Comparison of ENCODE assay signal across 9 cellular contexts in the genomic region with DNA sequence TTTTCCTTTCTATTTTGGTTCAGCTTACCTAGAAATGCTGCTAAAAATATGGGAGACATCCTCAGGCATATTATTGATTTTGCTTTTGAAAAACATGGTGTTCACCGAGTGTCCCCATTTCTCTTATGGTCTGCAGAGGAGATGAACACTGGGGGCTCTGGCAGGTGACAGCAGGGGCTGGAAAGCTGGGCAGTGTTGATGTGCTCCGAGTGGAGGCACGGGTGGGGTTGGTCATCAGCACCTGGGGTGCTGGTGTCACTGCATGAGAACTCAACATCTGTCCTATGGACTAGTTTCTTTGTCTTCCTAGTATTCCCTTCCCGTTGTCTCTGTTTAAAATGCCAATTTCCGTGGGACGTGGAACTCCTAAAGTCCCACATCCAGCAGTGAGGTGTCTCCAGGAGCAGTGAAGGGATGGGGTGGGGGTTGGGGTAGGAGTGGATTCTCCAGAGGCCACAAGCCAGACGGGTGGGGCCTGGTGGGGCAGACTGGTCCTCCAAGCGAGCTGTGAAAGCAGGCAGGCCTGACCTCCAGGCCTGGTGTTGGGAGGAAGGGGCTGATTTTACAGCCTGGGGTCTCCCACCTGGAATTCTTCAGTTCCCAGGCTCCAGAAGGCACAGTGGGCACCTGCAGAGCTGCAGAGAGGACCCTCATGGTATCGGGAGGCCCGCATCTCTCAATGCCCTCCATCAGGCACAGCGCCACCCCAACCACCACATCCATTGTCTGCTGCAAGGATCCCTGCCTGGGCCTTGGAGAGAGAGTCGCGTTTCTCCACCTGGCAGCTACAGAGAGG. TPM values are rescaled to one million over a fixed set of nuclear protein-coding genes. Genes with fewer than 3 reads are reported as not detected.
DNase-seq lines count a peak whose midpoint lies in the region; ATAC-seq and TF ChIP-seq lines count a peak whose summit lies in the region.
"Had no signal": no experiment of that assay in that cellular context is flagged by ENCODE, and none has a peak within 500 bp of the region (broad histone marks: within the 10 kb centered on the region; RNA-seq: fewer than 3 reads in every experiment).

No MANE protein-coding gene starts in this region.

- H3K36me3 Mint-ChIP-seq in activated naive CD4-positive, alpha-beta T cell treated with anti-CD3 and anti-CD28 coated beads, Interleukin-2, amount 10 ng/mL, durations not matched to agents 7 days and 5 days, result peaks cover 9% of the 10 kb centered on the region
- H3K36me3 Mint-ChIP-seq in type B pancreatic cell, result peaks cover 17% of the 10 kb centered on the region

- peak; percentile 19 for DNase-seq in activated naive CD4-positive, alpha-beta T cell treated with anti-CD3 and anti-CD28 coated beads, Interleukin-2, amount 10 ng/mL, durations not matched to agents 7 days and 5 days
- DNase-seq in activated naive CD4-positive, alpha-beta T cell treated with Interleukin-2 at 50 U/mL for 16 hours, result no peak
- DNase-seq in type B pancreatic cell (ENCODE audit: extremely low spot score, unreplicated experiment), result no peak
- DNase-seq: NCI-H2081 had no signal

- H3K27ac Mint-ChIP-seq in activated naive CD4-positive, alpha-beta T cell treated with anti-CD3 and anti-CD28 coated beads, Interleukin-2, amount 10 ng/mL, durations not matched to agents 7 days and 5 days, result peak overlapping the region; percentile 86
- peak overlapping the region; percentile 45 for H3K27ac Mint-ChIP-seq in type B pancreatic cell

- peaks cover 37 to 42% of the 10 kb centered on the region in 2 donors for H3K4me1 ChIP-seq in mucosa of rectum (ENCODE audit: control insufficient read depth in 2 of 2, insufficient read depth in 2 of 2, low read length in 2 of 2)

- H3K27ac ChIP-seq in angular gyrus (ENCODE audit: low read depth, low read length) (peak overlapping the region; percentile 89), mucosa of rectum (ENCODE audit: low read depth in 2 of 2, low read length in 2 of 2) (peak overlapping the region; percentile 92 to 93)

- CTCF ChIA-PET in activated naive CD4-positive, alpha-beta T cell treated with anti-CD3 and anti-CD28 coated beads, Interleukin-2, amount 10 ng/mL, durations not matched to agents 7 days and 5 days (lab: Charles Lee), result interaction anchor here (0.8 to 1.5 kb wide), 5 partner anchors 17 to 50 kb away, joined by 3 to 5 read pairs (median 4); no protein-coding TSS in a partner anchor

- no peak for TF ChIP-seq CTCF in type B pancreatic cell (conservative IDR thresholded peaks at IDR 0.05)

- no peaks in the 10 kb centered on the region for H3K9me3 ChIP-seq in mucosa of rectum (ENCODE audit: control insufficient read depth in 2 of 2, low read length in 2 of 2)

- peaks cover 42% of the 10 kb centered on the region for H3K4me1 Mint-ChIP-seq in activated naive CD4-positive, alpha-beta T cell treated with anti-CD3 and anti-CD28 coated beads, Interleukin-2, amount 10 ng/mL, durations not matched to agents 7 days and 5 days
- peaks cover 72% of the 10 kb centered on the region for H3K4me1 Mint-ChIP-seq in type B pancreatic cell (ENCODE audit: unreplicated experiment)

- no peaks in the 10 kb centered on the region for H3K27me3 Mint-ChIP-seq in activated naive CD4-positive, alpha-beta T cell treated with anti-CD3 and anti-CD28 coated beads, Interleukin-2, amount 10 ng/mL, durations not matched to agents 7 days and 5 days
- H3K27me3 Mint-ChIP-seq in type B pancreatic cell, result no peaks in the 10 kb centered on the region

- H3K4me3 ChIP-seq in mucosa of rectum (ENCODE audit: low read length in 2 of 2), result peak overlapping the region in 1 of 2 donors; percentile 80

- no peaks in the 10 kb centered on the region for H3K27me3 ChIP-seq in mucosa of rectum (ENCODE audit: control insufficient read depth in 2 of 2, insufficient read depth in 2 of 2, low read length in 2 of 2)

- H3K36me3 ChIP-seq in mucosa of rectum (ENCODE audit: control insufficient read depth in 2 of 2, insufficient read depth in 2 of 2, low read length in 2 of 2), result peaks cover under 1 to 3% of the 10 kb centered on the region in 2 donors

- no peaks in the 10 kb centered on the region for H3K9me3 Mint-ChIP-seq in activated naive CD4-positive, alpha-beta T cell treated with anti-CD3 and anti-CD28 coated beads, Interleukin-2, amount 10 ng/mL, durations not matched to agents 7 days and 5 days
- H3K9me3 Mint-ChIP-seq in type B pancreatic cell, result no peaks in the 10 kb centered on the region

- peak overlapping the region; percentile 80 for H3K4me3 Mint-ChIP-seq in activated naive CD4-positive, alpha-beta T cell treated with anti-CD3 and anti-CD28 coated beads, Interleukin-2, amount 10 ng/mL, durations not matched to agents 7 days and 5 days
- H3K4me3 Mint-ChIP-seq in type B pancreatic cell, result peak overlapping the region; percentile 98

- peak overlapping the region in 1 of 2 donors; percentile 81 for H3K9ac ChIP-seq in mucosa of rectum (ENCODE audit: low read depth in 1 of 2, low read length in 2 of 2)

- no peak for ATAC-seq in GM18517 (IDR thresholded peaks at IDR 0.05; ENCODE audit: unreplicated experiment)
- ATAC-seq in HG03521 (IDR thresholded peaks at IDR 0.05; ENCODE audit: unreplicated experiment), result no peak
- no peak for ATAC-seq in HG03159 (IDR thresholded peaks at IDR 0.05; ENCODE audit: unreplicated experiment)

RNA-seq across cellular contexts. Expression of gene ZNF775, which starts 24.4 kb away (rescaled TPM):
- 6.9 and 12.3 TPM in 2 replicates for total RNA-seq in type B pancreatic cell (ENCODE audit: low replicate concordance)

RNA-seq across cellular contexts. Expression of gene REPIN1, which starts 35.0 kb away (rescaled TPM):
- 142 and 154 TPM in 2 replicates for total RNA-seq in type B pancreatic cell (ENCODE audit: low replicate concordance)

RNA-seq across cellular contexts. Expression of gene GIMAP8, which starts 46.9 kb away (rescaled TPM):
- total RNA-seq in type B pancreatic cell (ENCODE audit: low replicate concordance), result not detected in 2 replicates
